21 cellular contexts compared by ENCODE assay signal in genomic region chr10:99522078-99522479, GRCh38. TPM values are rescaled to one million over a fixed set of nuclear protein-coding genes. Genes with fewer than 3 reads are reported as not detected.
DNase-seq lines count a peak whose midpoint lies in the region; ATAC-seq and TF ChIP-seq lines count a peak whose summit lies in the region.
"Had no signal": no experiment of that assay in that cellular context is flagged by ENCODE, and none has a peak within 500 bp of the region (broad histone marks: within the 10 kb centered on the region; RNA-seq: fewer than 3 reads in every experiment).

No MANE protein-coding gene starts in this region.

- no peaks in the 10 kb centered on the region for H3K9me3 ChIP-seq in Caco-2
- H3K9me3 ChIP-seq: left ventricle myocardium inferior, right atrium auricular region, tibial nerve had no signal

- peak overlapping the region; percentile 91 for H3K4me3 Mint-ChIP-seq in Caco-2 (ENCODE audit: unreplicated experiment)
- H3K4me3 Mint-ChIP-seq in brain: peak overlapping the region in 3 of 5 experiments; percentile 26 to 52 (median 27)
- peak overlapping the region; percentile 41 for H3K4me3 Mint-ChIP-seq in progenitor cell of endocrine pancreas (ENCODE audit: low read depth)
- no peak overlapping the region for H3K4me3 Mint-ChIP-seq in T-helper 2 cell treated with Interferon-gamma antibody and Interleukin-4, amounts not matched to agents 5 μg/mL and 100 μg/mL, for 36 hours
- H3K4me3 Mint-ChIP-seq in activated CD8-positive, alpha-beta T cell treated with anti-CD3 and anti-CD28 coated beads for 36 hours: no peak overlapping the region

- peaks cover 4% of the 10 kb centered on the region for H3K4me1 ChIP-seq in Caco-2
- H3K4me1 ChIP-seq: BLaER1 had no signal

- intact Hi-C loops in Caco-2 (cut with micrococcal nuclease; ENCODE audit: unreplicated experiment): no loop called here
- intact Hi-C loops in activated CD8-positive, alpha-beta T cell treated with anti-CD3 and anti-CD28 coated beads for 36 hours (cut with micrococcal nuclease): no loop called here

- ATAC-seq in activated CD8-positive, alpha-beta T cell treated with anti-CD3 and anti-CD28 coated beads for 36 hours: no peak
- ATAC-seq: stimulated activated naive CD8-positive, alpha-beta T cell treated with anti-CD3 and anti-CD28 coated beads, Interleukin-15, amount 100 ng/mL, for 72 hours had no signal

- no peak for TF ChIP-seq CTCF in Caco-2 (IDR thresholded peaks at IDR 0.05; ENCODE audit: insufficient read depth in 1 of 2, low read depth in 1 of 2, low read length in 1 of 2, severe bottlenecking in 1 of 2, unreplicated experiment in 1 of 2)
- TF ChIP-seq CTCF in brain (conservative IDR thresholded peaks at IDR 0.05): no peak
- no peak for TF ChIP-seq CTCF in progenitor cell of endocrine pancreas (IDR thresholded peaks at IDR 0.05; ENCODE audit: unreplicated experiment)
- no peak for TF ChIP-seq CTCF in activated CD8-positive, alpha-beta T cell treated with anti-CD3 and anti-CD28 coated beads for 36 hours (IDR thresholded peaks at IDR 0.05)

- H3K27me3 Mint-ChIP-seq in Caco-2 (ENCODE audit: insufficient read depth, unreplicated experiment) (peaks cover 14% of the 10 kb centered on the region), brain (peaks cover 100% of the 10 kb centered on the region), progenitor cell of endocrine pancreas (peaks cover 75% of the 10 kb centered on the region)
- peaks cover 71% of the 10 kb centered on the region for H3K27me3 Mint-ChIP-seq in T-helper 2 cell treated with Interferon-gamma antibody and Interleukin-4, amounts not matched to agents 5 μg/mL and 100 μg/mL, for 36 hours (ENCODE audit: low read depth)
- H3K27me3 Mint-ChIP-seq in activated CD8-positive, alpha-beta T cell treated with anti-CD3 and anti-CD28 coated beads for 36 hours: peaks cover 69% of the 10 kb centered on the region

- CTCF ChIA-PET in Caco-2 (lab: Charles Lee): interaction anchor here (0.5 to 1.1 kb wide), 3 partner anchors 10 to 1968 kb away, joined by 3 to 5 read pairs (median 3); no protein-coding TSS in a partner anchor
- CTCF ChIA-PET in activated CD8-positive, alpha-beta T cell treated with anti-CD3 and anti-CD28 coated beads for 36 hours (lab: Charles Lee): no interaction called here

- H3K27ac Mint-ChIP-seq in Caco-2 (ENCODE audit: unreplicated experiment) (no peak overlapping the region), brain (no peak overlapping the region), progenitor cell of endocrine pancreas (no peak overlapping the region)
- no peak overlapping the region for H3K27ac Mint-ChIP-seq in T-helper 2 cell treated with Interferon-gamma antibody and Interleukin-4, amounts not matched to agents 5 μg/mL and 100 μg/mL, for 36 hours
- no peak overlapping the region for H3K27ac Mint-ChIP-seq in activated CD8-positive, alpha-beta T cell treated with anti-CD3 and anti-CD28 coated beads for 36 hours
- H3K27ac Mint-ChIP-seq: stimulated activated naive CD8-positive, alpha-beta T cell treated with anti-CD3 and anti-CD28 coated beads, Interleukin-15, amount 100 ng/mL, for 72 hours had no signal

- H3K4me3 ChIP-seq in Caco-2 (ENCODE audit: low read depth, low read length): peak overlapping the region; percentile 10; the same call in 1 of the 2 replicates
- H3K4me3 ChIP-seq: BLaER1, left ventricle myocardium inferior, right atrium auricular region, tibial nerve had no signal

- in situ Hi-C loops in G401 (cut with HindIII; ENCODE audit: low sequenced_read_pairs): no loop called here

- peaks cover 17% of the 10 kb centered on the region for H3K4me1 Mint-ChIP-seq in Caco-2 (ENCODE audit: low read depth, unreplicated experiment)
- peaks cover 18% of the 10 kb centered on the region for H3K4me1 Mint-ChIP-seq in brain
- H3K4me1 Mint-ChIP-seq in progenitor cell of endocrine pancreas (ENCODE audit: low read depth): peaks cover 44% of the 10 kb centered on the region
- peaks cover 3% of the 10 kb centered on the region for H3K4me1 Mint-ChIP-seq in T-helper 2 cell treated with Interferon-gamma antibody and Interleukin-4, amounts not matched to agents 5 μg/mL and 100 μg/mL, for 36 hours (ENCODE audit: low read depth)
- H3K4me1 Mint-ChIP-seq in activated CD8-positive, alpha-beta T cell treated with anti-CD3 and anti-CD28 coated beads for 36 hours (ENCODE audit: low read depth): peaks cover 6% of the 10 kb centered on the region

- H3K27me3 ChIP-seq in Caco-2 (replicated peaks; ENCODE audit: control insufficient read depth, insufficient read depth, low read length): no peaks in the 10 kb centered on the region; the same call in 1 of the 2 replicates

- H3K36me3 ChIP-seq in Caco-2 (ENCODE audit: control insufficient read depth, insufficient read depth, low read length): no peaks in the 10 kb centered on the region
- H3K36me3 ChIP-seq: BLaER1, left ventricle myocardium inferior, right atrium auricular region, tibial nerve had no signal

- DNase-seq in Caco-2 (no peak), left kidney (ENCODE audit: low read depth, low spot score) (peak; percentile 18), progenitor cell of endocrine pancreas (ENCODE audit: low spot score, unreplicated experiment) (peak; percentile 9), G401 (ENCODE audit: low spot score) (no peak), NOMO-1 treated with dmso at 0.1 percent for 144 hours (lab: John Stamatoyannopoulos, UW; ENCODE audit: unreplicated experiment) (no peak)
- DNase-seq in T-helper 2 cell treated with Interferon-gamma antibody and Interleukin-4, amounts not matched to agents 5 μg/mL and 100 μg/mL, for 36 hours (ENCODE audit: low spot score): no peak
- no peak for DNase-seq in activated CD8-positive, alpha-beta T cell treated with anti-CD3 and anti-CD28 coated beads for 36 hours
- DNase-seq: activated CD4-positive, alpha-beta T cell treated with anti-CD3 and anti-CD28 coated beads, Interleukin-2, amount 50 U/mL, for 48 hours; activated gamma-delta T cell treated with Interleukin-2 at 50 U/mL for 16 hours; EL; GOT3; left ventricle myocardium inferior; NCI-H510A; nucleus accumbens; stimulated activated naive CD8-positive, alpha-beta T cell treated with anti-CD3 and anti-CD28 coated beads, Interleukin-15, amount 100 ng/mL, for 72 hours had no signal

- peaks cover 5% of the 10 kb centered on the region for H3K36me3 Mint-ChIP-seq in Caco-2 (ENCODE audit: insufficient read depth, unreplicated experiment)
- no peaks in the 10 kb centered on the region for H3K36me3 Mint-ChIP-seq in brain
- no peaks in the 10 kb centered on the region for H3K36me3 Mint-ChIP-seq in progenitor cell of endocrine pancreas (ENCODE audit: insufficient read depth)
- H3K36me3 Mint-ChIP-seq in T-helper 2 cell treated with Interferon-gamma antibody and Interleukin-4, amounts not matched to agents 5 μg/mL and 100 μg/mL, for 36 hours (ENCODE audit: low read depth): no peaks in the 10 kb centered on the region
- no peaks in the 10 kb centered on the region for H3K36me3 Mint-ChIP-seq in activated CD8-positive, alpha-beta T cell treated with anti-CD3 and anti-CD28 coated beads for 36 hours (ENCODE audit: low read depth)

- POLR2A ChIA-PET in Caco-2 (lab: Charles Lee): no interaction called here
- POLR2A ChIA-PET in activated CD8-positive, alpha-beta T cell treated with anti-CD3 and anti-CD28 coated beads for 36 hours (lab: Charles Lee): no interaction called here

- H3K9me3 Mint-ChIP-seq in Caco-2 (ENCODE audit: unreplicated experiment): no peaks in the 10 kb centered on the region
- peaks cover 0 to 2% (median 0%) of the 10 kb centered on the region in 5 experiments for H3K9me3 Mint-ChIP-seq in brain
- no peaks in the 10 kb centered on the region for H3K9me3 Mint-ChIP-seq in progenitor cell of endocrine pancreas (ENCODE audit: low read depth)
- no peaks in the 10 kb centered on the region for H3K9me3 Mint-ChIP-seq in T-helper 2 cell treated with Interferon-gamma antibody and Interleukin-4, amounts not matched to agents 5 μg/mL and 100 μg/mL, for 36 hours
- no peaks in the 10 kb centered on the region for H3K9me3 Mint-ChIP-seq in activated CD8-positive, alpha-beta T cell treated with anti-CD3 and anti-CD28 coated beads for 36 hours
- H3K9me3 Mint-ChIP-seq: stimulated activated naive CD8-positive, alpha-beta T cell treated with anti-CD3 and anti-CD28 coated beads, Interleukin-15, amount 100 ng/mL, for 72 hours had no signal

- no TSS peak for BruUV-seq in Caco-2 (replicated peaks; lab: Mats Ljungman, UMichigan)

RNA-seq across cellular contexts. Expression of gene NKX2-3, which starts 10.7 kb away (rescaled TPM):
- total RNA-seq in Caco-2 (2022): 0.37 and 0.43 TPM in 2 replicates
- not detected for polyA plus RNA-seq in brain (ENCODE audit: insufficient read depth, low read depth, low replicate concordance)
- not detected in 2 replicates for total RNA-seq in progenitor cell of endocrine pancreas
- total RNA-seq in G401 (2014; rRNA removed; shearing (Covaris generic)): not detected in 2 replicates
- total RNA-seq in activated CD8-positive, alpha-beta T cell treated with anti-CD3 and anti-CD28 coated beads for 36 hours: not detected
- total RNA-seq: fibroblast of lung; left ventricle myocardium inferior; right atrium auricular region; T-helper 2 cell treated with Interferon-gamma antibody and Interleukin-4, amounts not matched to agents 100 ng/mL and 5 ng/mL, for 36 hours; tibial nerve had no signal
- polyA plus RNA-seq: fibroblast of lung had no signal

Comparison
In these comparisons a context has a peak if more than half of its experiments do, and no peak if none do; other contexts are left out.
1. DNase-seq: peak in left kidney (single experiment) and progenitor cell of endocrine pancreas (single experiment); none in Caco-2 (0 of 2), G401 (single experiment), T-helper 2 cell treated with Interferon-gamma antibody and Interleukin-4, amounts not matched to agents 5 μg/mL and 100 μg/mL, for 36 hours (single experiment), activated CD8-positive, alpha-beta T cell treated with anti-CD3 and anti-CD28 coated beads for 36 hours (single experiment) and NOMO-1 treated with dmso at 0.1 percent for 144 hours (single experiment).
2. H3K4me3 Mint-ChIP-seq: peak in Caco-2 (single experiment), brain (3 of 5) and progenitor cell of endocrine pancreas (single experiment); none in T-helper 2 cell treated with Interferon-gamma antibody and Interleukin-4, amounts not matched to agents 5 μg/mL and 100 μg/mL, for 36 hours (single experiment) and activated CD8-positive, alpha-beta T cell treated with anti-CD3 and anti-CD28 coated beads for 36 hours (single experiment).